Comparison of ENCODE assay signal across 9 cellular contexts in the genomic region with DNA sequence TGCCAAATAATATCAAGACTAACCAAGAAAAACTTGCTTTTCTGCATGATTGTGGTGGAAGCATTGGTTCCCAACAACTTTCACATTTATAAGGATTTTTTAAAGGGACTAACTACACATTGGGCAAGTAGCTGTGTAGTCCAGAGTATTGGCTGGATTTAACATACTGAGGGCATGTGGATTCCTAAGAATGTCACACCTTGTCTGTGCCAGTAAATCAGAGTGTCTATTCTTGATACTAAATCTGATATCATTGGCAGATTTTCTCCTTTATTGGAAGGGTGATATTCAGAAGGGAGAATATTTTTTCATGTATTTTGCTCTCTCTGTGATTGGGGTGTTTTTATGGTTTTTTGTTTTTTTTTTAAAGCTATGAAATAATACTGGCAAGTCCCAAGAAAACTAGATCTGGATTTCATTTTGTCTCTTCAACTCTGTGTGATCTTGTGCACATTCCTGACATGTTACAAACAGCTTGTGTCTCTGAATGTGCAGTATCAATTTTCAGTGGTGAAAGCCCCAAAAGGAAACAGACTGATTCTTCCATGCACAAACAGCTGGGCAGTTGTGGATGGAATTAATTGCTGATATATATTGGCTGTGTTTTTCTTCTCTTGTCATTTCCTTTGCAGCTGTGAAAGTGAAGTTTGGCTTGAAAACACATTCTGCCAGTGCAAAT.
A peak's percentile ranks its signal among the peaks of the same experiment; 100 is the strongest.
DNase-seq lines count a peak whose midpoint lies in the region; ATAC-seq, FAIRE-seq and TF ChIP-seq lines count a peak whose summit lies in the region.
"Had no signal": no experiment of that assay in that cellular context is flagged by ENCODE, and none has a peak within 500 bp of the region (broad histone marks: within the 10 kb centered on the region; RNA-seq: fewer than 3 reads in every experiment).

No MANE protein-coding gene starts in this region.

- POLR2A ChIA-PET in AG04450 (lab: Yijun Ruan, JAX): interaction anchor here (0.6 to 2.0 kb wide), 5 partner anchors 26 to 576 kb away, joined by 3 to 13 read pairs (median 4); partner anchors contain the start of gene ADD3

- H3K36me3 ChIP-seq in bronchial epithelial cell (ENCODE audit: control insufficient read depth, insufficient read depth, low read length) (no peaks in the 10 kb centered on the region), mesodermal cell (ENCODE audit: control insufficient read depth, insufficient read depth, low read length) (no peaks in the 10 kb centered on the region), HAP-1 (replicated peaks) (no peaks in the 10 kb centered on the region)

- peak; percentile 75 for DNase-seq in AG04450 (ENCODE audit: low read depth, low spot score)
- peak; percentile 73 for DNase-seq in bronchial epithelial cell (ENCODE audit: low read depth)
- no peak for DNase-seq in HAP-1 (ENCODE audit: low spot score in 2 of 2)
- no peak for DNase-seq in NCI-H2107 (lab: John Stamatoyannopoulos, UW)
- no peak for DNase-seq in LoVo (ENCODE audit: low spot score)
- DNase-seq: SHP77 treated with DMSO at 0.1 percent for 48 hours had no signal

- CTCF ChIA-PET in AG04450 (lab: Charles Lee): interaction anchor here (2.2 kb wide), 1 partner anchor 191 kb away, joined by 12 read pairs; no protein-coding TSS in a partner anchor

- H3K4me3 ChIP-seq in AG04450 (ENCODE audit: low read depth, low read length) (no peak overlapping the region; the same call in 1 of the 2 replicates), bronchial epithelial cell (ENCODE audit: low read depth, low read length) (no peak overlapping the region), mesodermal cell (ENCODE audit: extremely low read depth, insufficient read depth, low read length, poor library complexity, severe bottlenecking) (no peak overlapping the region), HAP-1 (no peak overlapping the region)

- TF ChIP-seq CTCF in AG04450 (IDR thresholded peaks at IDR 0.05; ENCODE audit: low read depth, low read length) (no peak), bronchial epithelial cell (IDR thresholded peaks at IDR 0.05; ENCODE audit: insufficient read depth, low read length, severe bottlenecking) (no peak)

- FAIRE-seq in bronchial epithelial cell (lab: Jason Lieb, UNC): no peak

- TF ChIP-seq EP300 in Ishikawa (IDR thresholded peaks at IDR 0.05; ENCODE audit: borderline replicate concordance): no peak

- peaks cover 32% of the 10 kb centered on the region for H3K4me1 ChIP-seq in mesodermal cell (ENCODE audit: control insufficient read depth, insufficient read depth, low read length, poor library complexity, severe bottlenecking)
- peaks cover 22% of the 10 kb centered on the region for H3K4me1 ChIP-seq in HAP-1

- in situ Hi-C loops in HAP-1 (cut with MboI; ENCODE audit: low sequenced_read_pairs): no loop called here

- H3K9me3 ChIP-seq in AG04450 (ENCODE audit: control insufficient read depth, insufficient read depth, low read length) (no peaks in the 10 kb centered on the region), mesodermal cell (ENCODE audit: control insufficient read depth, low read length) (no peaks in the 10 kb centered on the region), HAP-1 (no peaks in the 10 kb centered on the region)

- TF ChIP-seq RAD21 in Ishikawa (IDR thresholded peaks at IDR 0.05; ENCODE audit: low read depth): no peak

- H3K27ac ChIP-seq in AG04450 (ENCODE audit: low read depth, low read length) (peak overlapping the region; percentile 66), mesodermal cell (ENCODE audit: low read depth, low read length, severe bottlenecking) (peak overlapping the region; percentile 73)

- ATAC-seq in HG03442 (IDR thresholded peaks at IDR 0.05; ENCODE audit: unreplicated experiment): no peak

- H3K27me3 ChIP-seq in AG04450 (ENCODE audit: control insufficient read depth, insufficient read depth, low read length): no peaks in the 10 kb centered on the region
- H3K27me3 ChIP-seq in bronchial epithelial cell (ENCODE audit: control insufficient read depth, insufficient read depth, low read length): no peaks in the 10 kb centered on the region
- H3K27me3 ChIP-seq in HAP-1 (ENCODE audit: low read depth): no peaks in the 10 kb centered on the region

TF ChIP-seq in Ishikawa, 13 proteins besides CTCF, POLR2A, EP300 and RAD21:
- TF ChIP-seq YY1 (IDR thresholded peaks at IDR 0.05; ENCODE audit: low read depth) (no peak), TEAD4 (IDR thresholded peaks at IDR 0.05) (0 out of 2 replicates have a peak, but pooled peaks have one; percentile 3)

Comparison
In these comparisons a context has a peak if more than half of its experiments do, and no peak if none do; other contexts are left out.
1. DNase-seq: peak in AG04450 (single experiment) and bronchial epithelial cell (single experiment); none in HAP-1 (0 of 2), NCI-H2107 (single experiment) and LoVo (single experiment).